21 cellular contexts compared by ENCODE assay signal in genomic region chr6:36815962-36816735, GRCh38. TPM values are rescaled to one million over a fixed set of nuclear protein-coding genes. Genes with fewer than 3 reads are reported as not detected.
"Had no signal": no experiment of that assay in that cellular context is flagged by ENCODE, and none has a peak within 500 bp of the region (broad histone marks: within the 10 kb centered on the region; RNA-seq: fewer than 3 reads in every experiment).

No MANE protein-coding gene starts in this region.

- H3K4me2 ChIP-seq: smooth muscle cell had no signal

- H3K4me3 Mint-ChIP-seq: activated CD8-positive, alpha-beta T cell treated with anti-CD3 and anti-CD28 coated beads, Interleukin-2, amount 10 ng/mL, durations not matched to agents 7 days and 5 days; activated naive CD8-positive, alpha-beta T cell treated with anti-CD3 and anti-CD28 coated beads for 36 hours; nephron; T-cell had no signal

- H3K36me3 Mint-ChIP-seq: activated naive CD8-positive, alpha-beta T cell treated with anti-CD3 and anti-CD28 coated beads for 36 hours; T-cell had no signal

- H3K36me3 ChIP-seq: esophagus squamous epithelium, left lung, sigmoid colon, upper lobe of left lung, WERI-Rb-1 had no signal

- H3K27ac ChIP-seq: coronary artery, esophagus squamous epithelium, left lung, sigmoid colon, upper lobe of left lung, WERI-Rb-1 had no signal

- H3K4me1 Mint-ChIP-seq: activated naive CD8-positive, alpha-beta T cell treated with anti-CD3 and anti-CD28 coated beads for 36 hours; T-cell had no signal

- H3K27ac Mint-ChIP-seq: activated CD8-positive, alpha-beta T cell treated with anti-CD3 and anti-CD28 coated beads, Interleukin-2, amount 10 ng/mL, durations not matched to agents 7 days and 5 days; activated naive CD8-positive, alpha-beta T cell treated with anti-CD3 and anti-CD28 coated beads for 36 hours; T-cell had no signal

- H3K4me1 ChIP-seq: left lung, sigmoid colon, upper lobe of left lung had no signal

- H3K4me3 ChIP-seq: coronary artery, esophagus squamous epithelium, left lung, sigmoid colon, smooth muscle cell, upper lobe of left lung had no signal

- H3K27me3 Mint-ChIP-seq: activated naive CD8-positive, alpha-beta T cell treated with anti-CD3 and anti-CD28 coated beads for 36 hours; T-cell had no signal

- H3K27me3 ChIP-seq: esophagus squamous epithelium, left lung, sigmoid colon, upper lobe of left lung had no signal

- H3K9me3 ChIP-seq: esophagus squamous epithelium, left lung, sigmoid colon, upper lobe of left lung had no signal

- H3K9me3 Mint-ChIP-seq: activated naive CD8-positive, alpha-beta T cell treated with anti-CD3 and anti-CD28 coated beads for 36 hours; nephron; T-cell had no signal

- DNase-seq: activated CD4-positive, alpha-beta T cell treated with anti-CD3 and anti-CD28 coated beads, Interleukin-2, amount 50 U/mL, for 1 hour; activated CD4-positive, CD25-positive, alpha-beta regulatory T cell treated with anti-CD3 and anti-CD28 coated beads, Interleukin-2, amount 50 U/mL, for 72 hours; activated CD8-positive, alpha-beta T cell treated with anti-CD3 and anti-CD28 coated beads, Interleukin-2, amount 10 ng/mL, durations not matched to agents 7 days and 5 days; activated naive CD8-positive, alpha-beta T cell treated with anti-CD3 and anti-CD28 coated beads for 36 hours; activated T-cell treated with anti-CD3 and anti-CD28 coated beads, Interleukin-2, amount 50 U/mL, for 1 hour; amniotic stem cell; cerebellar nuclear complex; esophagus squamous epithelium; kidney; left lung; nucleus accumbens; sigmoid colon; stimulated activated CD4-positive, alpha-beta T cell treated with anti-CD3 and anti-CD28 coated beads, Interleukin-15, amount 100 ng/mL, for 24 hours; stimulated activated CD4-positive, alpha-beta T cell treated with anti-CD3 and anti-CD28 coated beads, Interleukin-4, amount 100 ng/mL, for 1 hour; stimulated activated naive CD4-positive, alpha-beta T cell treated with Interleukin-2 at 50 U/mL for 16 hours; T-cell; upper lobe of left lung; WERI-Rb-1 had no signal

RNA-seq across cellular contexts. Expression of gene CPNE5, which starts 23.1 kb away (rescaled TPM):
- total RNA-seq: smooth muscle cell had no signal
